ENCODE assay signal across 8 cellular contexts in the genomic region with DNA sequence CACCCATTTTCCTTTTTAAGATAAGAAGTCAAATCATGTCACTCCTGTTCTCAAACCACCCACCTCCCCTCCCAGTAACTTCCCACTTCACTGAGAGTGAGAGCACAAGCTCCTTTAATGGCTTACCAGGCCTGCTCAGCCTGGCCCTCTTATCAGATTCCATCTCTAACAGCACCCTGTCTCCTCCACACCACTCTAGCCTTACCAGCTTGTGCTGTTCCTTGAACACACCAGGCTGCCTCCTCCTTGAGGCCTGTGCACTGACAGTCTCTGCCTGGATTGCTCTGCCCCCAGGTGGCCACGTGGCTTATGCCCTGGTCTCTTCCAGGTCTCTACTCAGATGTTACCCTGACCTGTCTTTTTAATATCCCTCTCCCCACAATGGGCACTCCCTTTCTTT. TPM values are rescaled to one million over a fixed set of nuclear protein-coding genes. Genes with fewer than 3 reads are reported as not detected.
DNase-seq lines count a peak whose midpoint lies in the region; ATAC-seq and TF ChIP-seq lines count a peak whose summit lies in the region.

No MANE protein-coding gene starts in this region.

- ATAC-seq in GM18502 (IDR thresholded peaks at IDR 0.05; ENCODE audit: poor library complexity, unreplicated experiment): peak; percentile 83
- peak; percentile 86 for ATAC-seq in activated CD8-positive, alpha-beta T cell treated with anti-CD3 and anti-CD28 coated beads for 36 hours

- TF ChIP-seq CTCF in A673 (conservative IDR thresholded peaks at IDR 0.05; ENCODE audit: low read depth, low read length) (peak; percentile 50), transverse colon (IDR thresholded peaks at IDR 0.05) (no peak)
- peak; percentile 54 for TF ChIP-seq CTCF in activated CD8-positive, alpha-beta T cell treated with anti-CD3 and anti-CD28 coated beads for 36 hours (IDR thresholded peaks at IDR 0.05)

- no peak for TF ChIP-seq POLR2A in transverse colon (IDR thresholded peaks at IDR 0.05)

- in situ Hi-C loops in transverse colon (cut with MboI; ENCODE audit: low pct_ligation_motif_present in 1 of 4, low pct_unique_long_range_greater_than_20kb in 1 of 4, low sequenced_read_pairs in 3 of 4): no loop called here

- CTCF ChIA-PET in A673 (lab: Charles Lee): no interaction called here
- CTCF ChIA-PET in activated CD8-positive, alpha-beta T cell treated with anti-CD3 and anti-CD28 coated beads for 36 hours (lab: Charles Lee): interaction anchor here (0.6 to 2.9 kb wide), 14 partner anchors 13 to 278 kb away, joined by 3 to 21 read pairs (median 4); no protein-coding TSS in a partner anchor

- no TSS peak for BruUV-seq in A673 (replicated peaks; lab: Mats Ljungman, UMichigan)

- H3K27me3 ChIP-seq in A673 (replicated peaks; ENCODE audit: insufficient read depth, low read depth, low read length, poor library complexity) (no peaks in the 10 kb centered on the region), iPS DF 6.9 (ENCODE audit: control insufficient read depth, insufficient read depth, low read length) (0 out of 2 replicates have a peak, but pooled peaks cover 4% of the 10 kb centered on the region), transverse colon (peaks cover 2% of the 10 kb centered on the region)

- no peaks in the 10 kb centered on the region for H3K9me3 Mint-ChIP-seq in activated CD8-positive, alpha-beta T cell treated with anti-CD3 and anti-CD28 coated beads for 36 hours

- H3K9me3 ChIP-seq in A673 (ENCODE audit: low read depth, low read length, poor library complexity, severe bottlenecking) (no peaks in the 10 kb centered on the region), iPS DF 6.9 (ENCODE audit: control insufficient read depth, insufficient read depth, low read length) (no peaks in the 10 kb centered on the region), transverse colon (no peaks in the 10 kb centered on the region)

- H3K4me1 ChIP-seq in A673 (ENCODE audit: insufficient read depth, low read length, poor library complexity, severe bottlenecking) (peaks cover 8% of the 10 kb centered on the region), iPS DF 6.9 (ENCODE audit: control insufficient read depth, insufficient read depth, low read length) (no peaks in the 10 kb centered on the region), transverse colon (peaks cover under 1 to 5% (median 1%) of the 10 kb centered on the region in 4 donors)

- no peak overlapping the region for H3K4me3 Mint-ChIP-seq in activated CD8-positive, alpha-beta T cell treated with anti-CD3 and anti-CD28 coated beads for 36 hours

- DNase-seq in A673 (ENCODE audit: low spot score): peak; percentile 23
- DNase-seq in LoVo (ENCODE audit: low spot score): peak; percentile 11
- DNase-seq in activated CD8-positive, alpha-beta T cell treated with anti-CD3 and anti-CD28 coated beads for 36 hours: peak; percentile 52
- DNase-seq in iPS DF 6.9 (ENCODE audit: low read depth, low spot score): peak; percentile 35
- peak; percentile 17 for DNase-seq in transverse colon
- DNase-seq in inferior parietal cortex (ENCODE audit: extremely low spot score): no peak
- no peak for DNase-seq in NCI-H526 treated with DMSO at 0.1 percent for 48 hours (lab: John Stamatoyannopoulos, UW)

- H3K4me3 ChIP-seq in A673 (ENCODE audit: low read depth, low read length, poor library complexity, severe bottlenecking) (no peak overlapping the region), iPS DF 6.9 (ENCODE audit: low read length) (no peak overlapping the region), transverse colon (no peak overlapping the region)

- peaks cover 10% of the 10 kb centered on the region for H3K4me1 Mint-ChIP-seq in activated CD8-positive, alpha-beta T cell treated with anti-CD3 and anti-CD28 coated beads for 36 hours (ENCODE audit: low read depth)

- H3K27ac Mint-ChIP-seq in activated CD8-positive, alpha-beta T cell treated with anti-CD3 and anti-CD28 coated beads for 36 hours: peak overlapping the region; percentile 27

- H3K27me3 Mint-ChIP-seq in activated CD8-positive, alpha-beta T cell treated with anti-CD3 and anti-CD28 coated beads for 36 hours: no peaks in the 10 kb centered on the region

- intact Hi-C loops in A673 (cut with micrococcal nuclease; ENCODE audit: unreplicated experiment) (no loop called here), transverse colon (cut with DNase I; ENCODE audit: low total_unique reads) (no loop called here)
- intact Hi-C loops in activated CD8-positive, alpha-beta T cell treated with anti-CD3 and anti-CD28 coated beads for 36 hours (cut with micrococcal nuclease): no loop called here

- POLR2A ChIA-PET in A673 (lab: Charles Lee; ENCODE audit: low non-redundant PET): no interaction called here
- POLR2A ChIA-PET in activated CD8-positive, alpha-beta T cell treated with anti-CD3 and anti-CD28 coated beads for 36 hours (lab: Charles Lee): interaction anchor here (0.8 to 1.4 kb wide), 4 partner anchors 20 to 50 kb away, joined by 3 to 4 read pairs (median 4); a partner anchor contains a TSS

- WGBS in iPS DF 6.9 (ENCODE audit: insufficient coverage, insufficient read length): no CpG with 5 or more reads among the region's 1 CpG
- 32% methylated on average over 1 of the region's 1 CpG; no CpG with 5 or more reads in 1 of the 2 donors for WGBS in transverse colon (ENCODE audit: low coverage in 1 of 2), 2 donors

- no peak for TF ChIP-seq EP300 in transverse colon (IDR thresholded peaks at IDR 0.05; ENCODE audit: low read depth)

- H3K27ac ChIP-seq in A673 (ENCODE audit: low read depth, low read length, poor library complexity, severe bottlenecking): no peak overlapping the region
- H3K27ac ChIP-seq in iPS DF 6.9 (ENCODE audit: low read length): no peak overlapping the region
- H3K27ac ChIP-seq in transverse colon: no peak overlapping the region

- H3K36me3 Mint-ChIP-seq in activated CD8-positive, alpha-beta T cell treated with anti-CD3 and anti-CD28 coated beads for 36 hours (ENCODE audit: low read depth): no peaks in the 10 kb centered on the region

- H3K36me3 ChIP-seq in A673 (ENCODE audit: insufficient read depth, low read length, poor library complexity, severe bottlenecking): no peaks in the 10 kb centered on the region
- H3K36me3 ChIP-seq in iPS DF 6.9 (ENCODE audit: control insufficient read depth, insufficient read depth, low read length): no peaks in the 10 kb centered on the region
- no peaks in the 10 kb centered on the region for H3K36me3 ChIP-seq in transverse colon

RNA-seq across cellular contexts. Expression of a gene that starts 40.1 kb away (rescaled TPM):
- total RNA-seq in A673 (2021) (82.9 and 112 TPM in 2 replicates), transverse colon (10 to 100 TPM; 22.8 to 86.4 (median 45.2) TPM)
- total RNA-seq in activated CD8-positive, alpha-beta T cell treated with anti-CD3 and anti-CD28 coated beads for 36 hours: 100 to 1,000 TPM; 340 to 351 TPM

Comparison
In these comparisons a context has a peak if more than half of its experiments do, and no peak if none do; other contexts are left out.
1. DNase-seq: peak in A673 (single experiment), LoVo (single experiment), activated CD8-positive, alpha-beta T cell treated with anti-CD3 and anti-CD28 coated beads for 36 hours (single experiment), iPS DF 6.9 (single experiment) and transverse colon (single experiment); none in inferior parietal cortex (single experiment) and NCI-H526 treated with DMSO at 0.1 percent for 48 hours (single experiment).
2. CTCF ChIP-seq: peak in A673 (single experiment) and activated CD8-positive, alpha-beta T cell treated with anti-CD3 and anti-CD28 coated beads for 36 hours (single experiment); none in transverse colon (0 of 5).